Comparison of ENCODE assay signal across 17 cellular contexts in genomic region chr11:129930743-129931142, GRCh38. TPM values are rescaled to one million over a fixed set of nuclear protein-coding genes. Genes with fewer than 3 reads are reported as not detected.
DNase-seq lines count a peak whose midpoint lies in the region; TF ChIP-seq lines count a peak whose summit lies in the region.
"Had no signal": no experiment of that assay in that cellular context is flagged by ENCODE, and none has a peak within 500 bp of the region (broad histone marks: within the 10 kb centered on the region; RNA-seq: fewer than 3 reads in every experiment).

No MANE protein-coding gene starts in this region.

- in situ Hi-C loops in G401 (cut with HindIII; ENCODE audit: low sequenced_read_pairs) = loop anchor here (25.0 kb wide), 1 partner anchor 207 kb away; no protein-coding TSS in a partner anchor

- H3K36me3 Mint-ChIP-seq in nephron progenitor cell (ENCODE audit: low read depth) = peaks cover 47% of the 10 kb centered on the region

- H3K4me3 Mint-ChIP-seq in nephron progenitor cell = no peak overlapping the region
- H3K4me3 Mint-ChIP-seq: CD8-positive, alpha-beta T cell; GM23338; HFFc6 had no signal

- peak overlapping the region; percentile 50 for H3K27ac Mint-ChIP-seq in nephron progenitor cell
- H3K27ac Mint-ChIP-seq: CD8-positive, alpha-beta T cell; GM23338; HFFc6 had no signal

- TF ChIP-seq CTCF in nephron progenitor cell (IDR thresholded peaks at IDR 0.05) = no peak

- no peaks in the 10 kb centered on the region for H3K9me3 Mint-ChIP-seq in nephron progenitor cell
- H3K9me3 Mint-ChIP-seq: CD8-positive, alpha-beta T cell; GM23338; HFFc6 had no signal

- H3K27me3 Mint-ChIP-seq in nephron progenitor cell (ENCODE audit: low read depth, poor library complexity) = peaks cover 6% of the 10 kb centered on the region

- DNase-seq in G401 (ENCODE audit: low spot score) (peak; percentile 54), NOMO-1 (lab: John Stamatoyannopoulos, UW; ENCODE audit: unreplicated experiment in 2 of 2) (peak; percentile 72 to 83), SKM-1 (lab: John Stamatoyannopoulos, UW; ENCODE audit: unreplicated experiment) (peak; percentile 88), nephron progenitor cell (no peak), HuH-7 (ENCODE audit: low spot score) (no peak), NCI-H2227 treated with DMSO at 0.1 percent for 48 hours (lab: John Stamatoyannopoulos, UW) (no peak)
- DNase-seq in activated CD4-positive, alpha-beta T cell treated with anti-CD3 and anti-CD28 coated beads for 1 hour = no peak
- DNase-seq: CD8-positive, alpha-beta T cell; DND-41; HFFc6; Karpas-422; NCI-H146; NCI-H69; NK-92 treated with Interleukin-12 subunit alpha and Interleukin-12 subunit beta, amount 100 ng/mL, for 24 hours; SHP77 treated with DMSO at 0.1 percent for 48 hours; SW 1271 had no signal

- H3K4me1 Mint-ChIP-seq in nephron progenitor cell = peaks cover 20% of the 10 kb centered on the region

RNA-seq across cellular contexts. Expression of gene NFRKB, which starts 35.4 kb away (rescaled TPM):
- total RNA-seq in G401 (2014; rRNA removed; shearing (Covaris generic)) = 34.2 and 37.5 TPM in 2 replicates

Comparison
In these comparisons a context has a peak if more than half of its experiments do, and no peak if none do; other contexts are left out.
1. DNase-seq: peak in G401 (single experiment), NOMO-1 (2 of 2) and SKM-1 (single experiment); none in nephron progenitor cell (single experiment), HuH-7 (single experiment), NCI-H2227 treated with DMSO at 0.1 percent for 48 hours (single experiment) and activated CD4-positive, alpha-beta T cell treated with anti-CD3 and anti-CD28 coated beads for 1 hour (single experiment).